Comparison of ENCODE assay signal across 30 cellular contexts in the genomic region with DNA sequence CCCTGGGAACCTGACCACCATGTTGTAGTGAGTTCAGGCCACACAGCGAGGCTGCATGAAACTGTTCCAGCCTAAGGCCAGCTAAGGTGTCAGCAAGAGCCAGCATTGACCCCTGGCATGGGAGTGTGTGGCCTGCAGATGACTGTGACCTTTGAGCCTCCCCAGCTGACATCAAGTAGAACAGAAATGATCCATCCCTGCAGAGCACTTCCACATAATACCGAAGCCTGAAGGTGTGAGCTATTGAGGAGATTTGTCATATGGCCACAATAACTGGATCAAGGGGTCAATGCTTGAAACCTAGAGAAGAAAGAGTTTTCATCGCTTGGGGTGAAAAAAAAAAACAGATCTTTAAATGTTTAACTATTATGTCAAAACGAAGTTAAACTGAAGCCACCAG.
"Had no signal": no experiment of that assay in that cellular context is flagged by ENCODE, and none has a peak within 500 bp of the region (broad histone marks: within the 10 kb centered on the region; RNA-seq: fewer than 3 reads in every experiment).

No MANE protein-coding gene starts in this region.

- DNase-seq: immature natural killer cell; kidney; left colon; left ventricle myocardium inferior; midbrain; mucosa of descending colon; naive thymus-derived CD4-positive, alpha-beta T cell; nucleus accumbens; pancreas; posterior cingulate gyrus; retina; right cardiac atrium; stimulated activated CD4-positive, alpha-beta T cell treated with anti-CD3 and anti-CD28 coated beads, Interleukin-12 subunit alpha, Interleukin-12 subunit beta, amount 100 ng/mL, for 4 hours; stimulated activated CD4-positive, alpha-beta T cell treated with anti-CD3 and anti-CD28 coated beads, Interleukin-15, amount 100 ng/mL, for 24 hours; stimulated activated CD4-positive, alpha-beta T cell treated with anti-CD3 and anti-CD28 coated beads, Interleukin-2, amount 100 ng/mL, for 24 hours; stimulated activated CD4-positive, alpha-beta T cell treated with anti-CD3 and anti-CD28 coated beads, Interleukin-4, amount 100 ng/mL, for 1 hour; stimulated activated naive B cell treated with anti-CD40 and anti-IgM and Interleukin-4, amounts not matched to agents 10 μg/mL and 1 μg/mL and 100 μg/mL, for 72 hours; stimulated activated naive CD8-positive, alpha-beta T cell treated with anti-CD3 and anti-CD28 coated beads, Interleukin-15, Interleukin-2, amounts not matched to agents 100 U/mL and 50 U/mL, for 24 hours; stomach; testis; thyroid gland; transverse colon; upper lobe of left lung had no signal

- H3K36me3 ChIP-seq: left ventricle myocardium inferior, pancreas, prostate gland, stomach, thyroid gland, transverse colon, upper lobe of left lung, vagina had no signal

- H3K27me3 ChIP-seq: hepatocyte, pancreas, stomach, testis, thyroid gland, transverse colon, upper lobe of left lung, vagina had no signal

- H3K9me3 ChIP-seq: left ventricle myocardium inferior, pancreas, prostate gland, testis, thyroid gland, transverse colon, upper lobe of left lung, vagina had no signal

- H3K4me2 ChIP-seq: hepatocyte had no signal

- ATAC-seq: left colon; mucosa of descending colon; naive thymus-derived CD4-positive, alpha-beta T cell; natural killer cell treated with Interleukin-12 subunit alpha and Interleukin-12 subunit beta and Interleukin-15 and Interleukin-18, amount 100 ng/mL, for 72 hours; pancreas; right cardiac atrium; sciatic nerve; stimulated activated naive B cell treated with anti-CD40 and anti-IgM and Interleukin-4, amounts not matched to agents 10 μg/mL and 1 μg/mL and 100 μg/mL, for 72 hours; stimulated activated naive CD8-positive, alpha-beta T cell treated with anti-CD3 and anti-CD28 coated beads, Interleukin-15, Interleukin-2, amounts not matched to agents 100 U/mL and 50 U/mL, for 24 hours had no signal

- H3K4me3 ChIP-seq: hepatocyte, left ventricle myocardium inferior, lung, mucosa of descending colon, pancreas, prostate gland, skin epidermis, stomach, testis, thyroid gland, transverse colon, upper lobe of left lung, vagina had no signal

- H3K27ac ChIP-seq: hepatocyte, left ventricle myocardium inferior, pancreas, prostate gland, skin epidermis, stomach, testis, thyroid gland, transverse colon, upper lobe of left lung, vagina had no signal

- H3K79me2 ChIP-seq: hepatocyte had no signal

- H3K4me1 ChIP-seq: pancreas, prostate gland, testis, transverse colon, upper lobe of left lung, vagina had no signal
